ENCODE assay signal across 25 cellular contexts in genomic region chr6:107962723-107963122, GRCh38. TPM values are rescaled to one million over a fixed set of nuclear protein-coding genes. Genes with fewer than 3 reads are reported as not detected.
DNase-seq lines count a peak whose midpoint lies in the region; ATAC-seq and TF ChIP-seq lines count a peak whose summit lies in the region.
"Had no signal": no experiment of that assay in that cellular context is flagged by ENCODE, and none has a peak within 500 bp of the region (broad histone marks: within the 10 kb centered on the region; RNA-seq: fewer than 3 reads in every experiment).

No MANE protein-coding gene starts in this region.

- DNase-seq in MV-4-11 (lab: John Stamatoyannopoulos, UW) (peak; percentile 25), astrocyte of the hippocampus (ENCODE audit: low read depth, low spot score) (peak; percentile 62), epithelial cell of prostate (ENCODE audit: low read depth, low spot score) (no peak), neural crest cell (ENCODE audit: low read depth, low spot score) (no peak), SIG-M5 treated with dmso at 0.1 percent for 504 hours (lab: John Stamatoyannopoulos, UW; ENCODE audit: unreplicated experiment) (no peak), NCI-H1105 treated with DMSO at 0.1 percent for 48 hours (lab: John Stamatoyannopoulos, UW) (no peak)
- no peak for DNase-seq in CD8-positive, alpha-beta T cell
- DNase-seq: 8988T; ACHN; BE2C; C1 segment of cervical spinal cord; CD4-positive, CD25-positive, alpha-beta regulatory T cell; CD8-positive, alpha-beta memory T cell; COR-L47; DMS 273 treated with DMSO at 0.1 percent for 48 hours; DMS153; DMS53; DMS79; DND-41; EL; GDM1 had no signal

- POLR2A ChIA-PET in CD8-positive, alpha-beta T cell (lab: Charles Lee): no interaction called here

- CTCF ChIA-PET in CD8-positive, alpha-beta T cell (lab: Charles Lee): no interaction called here

- no peaks in the 10 kb centered on the region for H3K27me3 ChIP-seq in CD8-positive, alpha-beta T cell (ENCODE audit: insufficient read depth, low read length)
- H3K27me3 ChIP-seq: BE2C, BLaER1 had no signal

- no peaks in the 10 kb centered on the region for H3K9me3 ChIP-seq in CD8-positive, alpha-beta T cell (ENCODE audit: low read length)
- H3K9me3 ChIP-seq: BE2C, BLaER1 had no signal

- peaks cover 7% of the 10 kb centered on the region for H3K4me1 Mint-ChIP-seq in neural crest cell
- peaks cover 6% of the 10 kb centered on the region for H3K4me1 Mint-ChIP-seq in CD8-positive, alpha-beta T cell (ENCODE audit: low read depth)

- intact Hi-C loops in CD8-positive, alpha-beta T cell (cut with DNase I, micrococcal nuclease): no loop called here

- no peaks in the 10 kb centered on the region for H3K4me1 ChIP-seq in CD8-positive, alpha-beta T cell (ENCODE audit: insufficient read depth, low read length)

- H3K27ac ChIP-seq in epithelial cell of prostate: peak overlapping the region; percentile 99
- H3K27ac ChIP-seq in CD8-positive, alpha-beta T cell (ENCODE audit: low read depth, low read length): no peak overlapping the region
- H3K27ac ChIP-seq: BLaER1 had no signal

- H3K36me3 Mint-ChIP-seq in neural crest cell (ENCODE audit: low read depth): no peaks in the 10 kb centered on the region
- peaks cover 3% of the 10 kb centered on the region for H3K36me3 Mint-ChIP-seq in CD8-positive, alpha-beta T cell
- H3K36me3 Mint-ChIP-seq: CD14-positive monocyte; CD4-positive, CD25-positive, alpha-beta regulatory T cell had no signal

- TF ChIP-seq CTCF in neural crest cell (conservative IDR thresholded peaks at IDR 0.05): no peak
- no peak for TF ChIP-seq CTCF in CD8-positive, alpha-beta T cell (IDR thresholded peaks at IDR 0.05)

- H3K4me3 ChIP-seq in CD8-positive, alpha-beta T cell (ENCODE audit: low read depth, low read length): no peak overlapping the region
- H3K4me3 ChIP-seq: BLaER1, GM12878 had no signal

- no peaks in the 10 kb centered on the region for H3K27me3 Mint-ChIP-seq in neural crest cell (ENCODE audit: low read depth)
- H3K27me3 Mint-ChIP-seq in CD8-positive, alpha-beta T cell (ENCODE audit: low read depth): no peaks in the 10 kb centered on the region
- H3K27me3 Mint-ChIP-seq: CD8-positive, alpha-beta memory T cell had no signal

- peak overlapping the region; percentile 36 for H3K27ac Mint-ChIP-seq in neural crest cell (ENCODE audit: unreplicated experiment)
- H3K27ac Mint-ChIP-seq in CD8-positive, alpha-beta T cell: no peak overlapping the region
- H3K27ac Mint-ChIP-seq: CD14-positive monocyte; CD4-positive, CD25-positive, alpha-beta regulatory T cell; CD8-positive, alpha-beta memory T cell had no signal

- H3K36me3 ChIP-seq in CD8-positive, alpha-beta T cell (ENCODE audit: insufficient read depth, low read length): no peaks in the 10 kb centered on the region
- H3K36me3 ChIP-seq: BE2C, BLaER1 had no signal

- ATAC-seq in GM19397 (IDR thresholded peaks at IDR 0.05; ENCODE audit: unreplicated experiment): no peak
- no peak for ATAC-seq in CD8-positive, alpha-beta T cell
- ATAC-seq: GM12878 had no signal

- no peaks in the 10 kb centered on the region for H3K9me3 Mint-ChIP-seq in neural crest cell
- H3K9me3 Mint-ChIP-seq in CD8-positive, alpha-beta T cell: no peaks in the 10 kb centered on the region
- H3K9me3 Mint-ChIP-seq: CD4-positive, CD25-positive, alpha-beta regulatory T cell; CD8-positive, alpha-beta memory T cell had no signal

- H3K4me3 Mint-ChIP-seq in neural crest cell: no peak overlapping the region
- no peak overlapping the region for H3K4me3 Mint-ChIP-seq in CD8-positive, alpha-beta T cell
- H3K4me3 Mint-ChIP-seq: CD4-positive, CD25-positive, alpha-beta regulatory T cell had no signal

RNA-seq across cellular contexts. Expression of gene SEC63, which starts 4.7 kb away (rescaled TPM):
- 109 and 114 TPM in 2 replicates for total RNA-seq in neural crest cell
- total RNA-seq in CD8-positive, alpha-beta T cell: 10 to 100 TPM; 77.8 to 88.2 TPM

Comparison
In these comparisons a context has a peak if more than half of its experiments do, and no peak if none do; other contexts are left out.
1. DNase-seq: peak in MV-4-11 (single experiment) and astrocyte of the hippocampus (single experiment); none in epithelial cell of prostate (single experiment), neural crest cell (single experiment), SIG-M5 treated with dmso at 0.1 percent for 504 hours (single experiment), CD8-positive, alpha-beta T cell (0 of 7) and NCI-H1105 treated with DMSO at 0.1 percent for 48 hours (single experiment).